In genomic region chr2:207362716-207363115, GRCh38 we compare ENCODE assay signal across 28 cellular contexts.
"Had no signal": no experiment of that assay in that cellular context is flagged by ENCODE, and none has a peak within 500 bp of the region (broad histone marks: within the 10 kb centered on the region; RNA-seq: fewer than 3 reads in every experiment).

No MANE protein-coding gene starts in this region.

- H3K36me3 ChIP-seq: esophagus squamous epithelium, gastrocnemius medialis, heart left ventricle, left lung, prostate gland, right atrium auricular region, suprapubic skin, transverse colon, vagina had no signal

- H3K27me3 Mint-ChIP-seq: naive B cell; stimulated activated naive CD8-positive, alpha-beta T cell treated with anti-CD3 and anti-CD28 coated beads, Interleukin-15, amount 100 ng/mL, for 72 hours had no signal

- H3K9me3 ChIP-seq: esophagus squamous epithelium, gastrocnemius medialis, heart left ventricle, left lung, mucosa of descending colon, prostate gland, right atrium auricular region, suprapubic skin, transverse colon, vagina had no signal

- H3K4me2 ChIP-seq: hepatocyte, smooth muscle cell had no signal

- H3K27ac Mint-ChIP-seq: effector memory CD8-positive, alpha-beta T cell; mesothelial cell of epicardium; naive B cell; natural killer cell treated with Interleukin-12 subunit alpha and Interleukin-12 subunit beta and Interleukin-15 and Interleukin-18, amount 100 ng/mL, for 72 hours; stimulated activated naive CD8-positive, alpha-beta T cell treated with anti-CD3 and anti-CD28 coated beads, Interleukin-15, amount 100 ng/mL, for 72 hours had no signal

- H3K4me1 Mint-ChIP-seq: mesothelial cell of epicardium; naive B cell; stimulated activated naive CD8-positive, alpha-beta T cell treated with anti-CD3 and anti-CD28 coated beads, Interleukin-15, amount 100 ng/mL, for 72 hours had no signal

- H3K36me3 Mint-ChIP-seq: mesothelial cell of epicardium; natural killer cell treated with Interleukin-12 subunit alpha and Interleukin-12 subunit beta and Interleukin-15 and Interleukin-18, amount 100 ng/mL, for 72 hours had no signal

- H3K9me3 Mint-ChIP-seq: effector memory CD8-positive, alpha-beta T cell; mesothelial cell of epicardium; natural killer cell treated with Interleukin-12 subunit alpha and Interleukin-12 subunit beta and Interleukin-15 and Interleukin-18, amount 100 ng/mL, for 72 hours; stimulated activated naive CD8-positive, alpha-beta T cell treated with anti-CD3 and anti-CD28 coated beads, Interleukin-15, amount 100 ng/mL, for 72 hours had no signal

- H3K4me3 ChIP-seq: esophagus squamous epithelium, gastrocnemius medialis, heart left ventricle, hepatocyte, left lung, mucosa of descending colon, prostate gland, right atrium auricular region, smooth muscle cell, suprapubic skin, transverse colon, vagina had no signal

- H3K27me3 ChIP-seq: esophagus squamous epithelium, gastrocnemius medialis, heart left ventricle, hepatocyte, left lung, right atrium auricular region, suprapubic skin, transverse colon, vagina had no signal

- H3K79me2 ChIP-seq: hepatocyte had no signal

- H3K4me3 Mint-ChIP-seq: effector memory CD8-positive, alpha-beta T cell; mesothelial cell of epicardium; naive B cell; natural killer cell treated with Interleukin-12 subunit alpha and Interleukin-12 subunit beta and Interleukin-15 and Interleukin-18, amount 100 ng/mL, for 72 hours; stimulated activated naive CD8-positive, alpha-beta T cell treated with anti-CD3 and anti-CD28 coated beads, Interleukin-15, amount 100 ng/mL, for 72 hours had no signal

- DNase-seq: cortex of kidney; effector memory CD8-positive, alpha-beta T cell; erythroblast; esophagus squamous epithelium; foreskin fibroblast; gastrocnemius medialis; heart left ventricle; left cardiac atrium; left lung; mesenchymal stem cell; mucosa of descending colon; naive B cell; occipital lobe; stimulated activated CD4-positive, alpha-beta T cell treated with anti-CD3 and anti-CD28 coated beads, Interleukin-12 subunit alpha, Interleukin-12 subunit beta, amount 100 ng/mL, for 4 hours; stimulated activated CD4-positive, alpha-beta T cell treated with anti-CD3 and anti-CD28 coated beads, Interleukin-1b, Interleukin-23, amount 100 ng/mL, for 48 hours; stimulated activated CD4-positive, alpha-beta T cell treated with anti-CD3 and anti-CD28 coated beads, Interleukin-4, amount 100 ng/mL, for 1 hour; stimulated activated CD8-positive, alpha-beta memory T cell treated with anti-CD3 and anti-CD28 coated beads, Interleukin-4, amount 100 ng/mL, for 48 hours; stimulated activated naive CD4-positive, alpha-beta T cell; stimulated activated naive CD8-positive, alpha-beta T cell treated with anti-CD3 and anti-CD28 coated beads, Interleukin-15, amount 100 ng/mL, for 72 hours; transverse colon had no signal

- H3K27ac ChIP-seq: esophagus squamous epithelium, gastrocnemius medialis, heart left ventricle, hepatocyte, left lung, prostate gland, right atrium auricular region, suprapubic skin, transverse colon, vagina had no signal

- H2AFZ ChIP-seq: hepatocyte had no signal

- H3K4me1 ChIP-seq: esophagus squamous epithelium, gastrocnemius medialis, heart left ventricle, left lung, prostate gland, right atrium auricular region, suprapubic skin, transverse colon, vagina had no signal
